ENCODE assay signal across 9 cellular contexts in the genomic region with DNA sequence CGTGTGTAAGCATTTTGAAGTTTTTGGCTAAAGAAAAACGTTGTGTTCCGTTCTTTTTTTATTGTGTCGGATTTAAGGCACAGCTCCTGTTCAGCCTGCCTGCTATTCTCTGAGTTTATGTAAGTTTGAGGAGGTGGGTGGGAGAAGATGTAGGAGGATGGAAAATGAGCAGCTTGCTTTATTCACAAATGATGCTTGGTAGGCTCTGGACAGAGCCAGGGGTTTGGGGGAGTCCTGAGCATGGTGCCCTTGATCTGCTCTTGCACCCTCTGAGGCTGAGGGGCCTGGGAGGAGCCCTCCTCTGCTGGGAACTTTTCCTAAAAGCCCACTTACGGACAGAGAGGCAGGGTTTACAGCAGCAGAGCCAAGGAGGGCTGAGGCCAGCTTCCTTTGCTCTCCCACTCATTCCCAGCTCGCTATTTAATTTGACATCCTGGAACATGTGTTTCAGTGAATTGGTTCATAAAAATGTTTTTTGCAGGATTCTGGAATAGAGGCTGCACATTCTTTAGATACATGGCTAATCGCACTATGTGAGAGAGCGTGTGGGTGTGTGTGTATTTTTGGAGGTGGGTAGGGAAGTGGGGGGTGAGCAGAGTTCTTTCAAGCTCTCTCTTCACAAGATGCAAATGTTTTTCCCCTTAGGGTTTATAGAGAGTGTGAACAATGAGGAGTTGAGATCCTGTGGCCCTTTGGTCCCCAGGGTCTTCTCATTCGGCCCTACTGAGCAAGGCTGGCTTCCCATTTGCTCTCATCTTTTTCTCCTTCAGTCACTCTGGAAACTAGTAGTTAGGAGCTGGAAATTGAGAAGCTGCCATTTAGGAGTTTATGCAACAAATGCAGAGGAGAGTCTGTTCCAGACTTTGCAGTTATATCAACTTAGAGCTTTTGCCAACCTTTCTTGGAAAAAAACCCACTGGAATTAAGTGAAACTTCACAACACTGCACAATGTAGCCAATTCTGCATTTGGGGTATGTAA. TPM values are rescaled to one million over a fixed set of nuclear protein-coding genes. Genes with fewer than 3 reads are reported as not detected.
DNase-seq lines count a peak whose midpoint lies in the region; ATAC-seq, FAIRE-seq and TF ChIP-seq lines count a peak whose summit lies in the region.
"Had no signal": no experiment of that assay in that cellular context is flagged by ENCODE, and none has a peak within 500 bp of the region (broad histone marks: within the 10 kb centered on the region; RNA-seq: fewer than 3 reads in every experiment).

No MANE protein-coding gene starts in this region.

- H2AFZ ChIP-seq in GM23338, result no peak overlapping the region
- H2AFZ ChIP-seq: parathyroid adenoma had no signal

- H3K4me1 Mint-ChIP-seq in GM23338, result peaks cover 48% of the 10 kb centered on the region

- no peak overlapping the region for H3K4me3 ChIP-seq in GM23338
- H3K4me3 ChIP-seq in SJCRH30, result no peak overlapping the region
- peak overlapping the region in 2 of 5 donors; percentile 13 to 17 for H3K4me3 ChIP-seq in subcutaneous abdominal adipose tissue (ENCODE audit: low read depth in 1 of 5, low read length in 5 of 5)

- H3K36me3 ChIP-seq in GM23338 (ENCODE audit: insufficient read depth) (no peaks in the 10 kb centered on the region), SJCRH30 (no peaks in the 10 kb centered on the region), subcutaneous abdominal adipose tissue (ENCODE audit: control insufficient read depth in 5 of 5, insufficient read depth in 5 of 5, low read length in 5 of 5) (no peaks in the 10 kb centered on the region)

- TF ChIP-seq CTCF in GM23338 (conservative IDR thresholded peaks at IDR 0.05; ENCODE audit: low read depth in 2 of 2), result no peak

- H4K20me1 ChIP-seq in GM23338 (replicated peaks; ENCODE audit: insufficient read depth), result peaks cover 5% of the 10 kb centered on the region; the same call in 1 of the 2 replicates

- peak overlapping the region in 3 of 5 donors; percentile 22 to 63 (median 48) for H3K9ac ChIP-seq in subcutaneous abdominal adipose tissue (ENCODE audit: low read length in 5 of 5)
- H3K9ac ChIP-seq: parathyroid adenoma had no signal

- H3K27ac ChIP-seq in GM23338 (ENCODE audit: low read depth) (0 out of 2 replicates have a peak overlapping the region, but pooled peaks have one; percentile 72), SJCRH30 (peak overlapping the region; percentile 34), subcutaneous abdominal adipose tissue (ENCODE audit: low read depth, low read length) (peak overlapping the region; percentile 77)
- H3K27ac ChIP-seq: parathyroid adenoma had no signal

- DNase-seq in GM18507 (ENCODE audit: extremely low spot score, insufficient read length, low read depth) (no peak), GM23338 (ENCODE audit: low spot score) (no peak), SJCRH30 (peak; percentile 37 to 55), head of caudate nucleus (peak in 24 of 42 donors; percentile 18 to 80 (median 57)), DMS53 treated with DMSO at 0.1 percent for 48 hours (lab: John Stamatoyannopoulos, UW; ENCODE audit: unreplicated experiment) (no peak), NCI-H526 treated with DMSO at 0.1 percent for 48 hours (lab: John Stamatoyannopoulos, UW) (no peak), NCI-H2171 treated with DMSO at 0.1 percent for 48 hours (lab: John Stamatoyannopoulos, UW) (no peak)

- peak; percentile 88 for FAIRE-seq in GM18507 (lab: Jason Lieb, UNC)

- H3F3A ChIP-seq in GM23338 (replicated peaks; ENCODE audit: low read depth), result no peaks in the 10 kb centered on the region

- H3K4me3 Mint-ChIP-seq in GM23338, result no peak overlapping the region

- H3K9me3 ChIP-seq in SJCRH30 (replicated peaks) (no peaks in the 10 kb centered on the region), subcutaneous abdominal adipose tissue (ENCODE audit: control insufficient read depth in 5 of 5, low read length in 5 of 5) (no peaks in the 10 kb centered on the region)

- no peaks in the 10 kb centered on the region for H3K27me3 ChIP-seq in GM23338 (ENCODE audit: insufficient read depth)
- H3K27me3 ChIP-seq in SJCRH30, result no peaks in the 10 kb centered on the region
- no peaks in the 10 kb centered on the region for H3K27me3 ChIP-seq in subcutaneous abdominal adipose tissue (ENCODE audit: control insufficient read depth in 5 of 5, insufficient read depth in 4 of 5, low read length in 5 of 5)

- no peaks in the 10 kb centered on the region for H3K36me3 Mint-ChIP-seq in GM23338 (ENCODE audit: low read depth)

- peak overlapping the region; percentile 17; the same call in 1 of the 2 replicates for H3K27ac Mint-ChIP-seq in GM23338

- peak; percentile 36 for ATAC-seq in GM23338

- peaks cover 74% of the 10 kb centered on the region for H3K79me2 ChIP-seq in GM23338 (replicated peaks; ENCODE audit: insufficient read depth)
- H3K79me2 ChIP-seq: parathyroid adenoma had no signal

- no peaks in the 10 kb centered on the region for H3K9me3 Mint-ChIP-seq in GM23338

- no peaks in the 10 kb centered on the region for H3K9me2 ChIP-seq in GM23338 (ENCODE audit: insufficient read depth)

- intact Hi-C loops in head of caudate nucleus (cut with DNase I), result no loop called here

- H3K4me2 ChIP-seq in GM23338, result peak overlapping the region; percentile 58; the same call in 1 of the 2 replicates

- H3K4me1 ChIP-seq in GM23338 (ENCODE audit: insufficient read depth), result peaks cover 53% of the 10 kb centered on the region
- H3K4me1 ChIP-seq in SJCRH30, result peaks cover 17% of the 10 kb centered on the region
- H3K4me1 ChIP-seq in subcutaneous abdominal adipose tissue (ENCODE audit: control insufficient read depth in 5 of 5, insufficient read depth in 5 of 5, low read length in 5 of 5), result peaks cover 14 to 37% (median 23%) of the 10 kb centered on the region in 5 donors
- H3K4me1 ChIP-seq: parathyroid adenoma had no signal

- no peaks in the 10 kb centered on the region for H3K27me3 Mint-ChIP-seq in GM23338 (ENCODE audit: insufficient read depth, low read depth, poor library complexity)

TF ChIP-seq in GM23338, 12 proteins besides CTCF, POLR2A, EP300 and RAD21 (continues in another document):
- TF ChIP-seq POLR2AphosphoS5 (IDR thresholded peaks at IDR 0.05; ENCODE audit: low read depth), result no peak
- TF ChIP-seq EZH2phosphoT487 (IDR thresholded peaks at IDR 0.05; ENCODE audit: unreplicated experiment), result no peak
- TF ChIP-seq NANOG (IDR thresholded peaks at IDR 0.05; ENCODE audit: borderline replicate concordance), result no peak
- no peak for TF ChIP-seq ETS1 (IDR thresholded peaks at IDR 0.05)
- TF ChIP-seq REST (IDR thresholded peaks at IDR 0.05; ENCODE audit: unreplicated experiment), result no peak
- no peak for TF ChIP-seq ZNF331 (CRISPR knock-in tag; IDR thresholded peaks at IDR 0.05; ENCODE audit: low read depth)
- no peak for TF ChIP-seq STAT1 (IDR thresholded peaks at IDR 0.05; ENCODE audit: unreplicated experiment)

RNA-seq across cellular contexts. Expression of gene TMEM131L, which starts 32.1 kb away (rescaled TPM):
- 32.2 and 35.0 TPM in 2 replicates for total RNA-seq in GM23338 (2014; rRNA removed; shearing (Covaris generic))
- 11.1 TPM in 2 replicates for polyA plus RNA-seq in GM23338 (2016; fragmentation: Nextera tagmentation; extraction: Ambion mirVana)
- 55.0 and 61.3 TPM in 2 replicates for total RNA-seq in SJCRH30 (2014; rRNA removed; shearing (Covaris generic))

Comparison
In these comparisons a context has a peak if more than half of its experiments do, and no peak if none do; other contexts are left out.
1. DNase-seq: peak in SJCRH30 (2 of 2) and head of caudate nucleus (24 of 42); none in GM18507 (single experiment), GM23338 (single experiment), DMS53 treated with DMSO at 0.1 percent for 48 hours (single experiment), NCI-H526 treated with DMSO at 0.1 percent for 48 hours (single experiment) and NCI-H2171 treated with DMSO at 0.1 percent for 48 hours (single experiment).
2. Peak in every context shown above with its lines, with median percentiles within 50 percentile points of each other: H3K27ac ChIP-seq.